Comparison of ENCODE assay signal across 2 cellular contexts in genomic region chr1:230824571-230825060, GRCh38.
TF ChIP-seq lines count a peak whose summit lies in the region.

No MANE protein-coding gene starts in this region.

TF ChIP-seq in HCT116, 20 proteins besides CTCF, POLR2A, EP300 and RAD21 (continued from another document):
- peak; percentile 75 for TF ChIP-seq TCF7L2 (IDR thresholded peaks at IDR 0.05; ENCODE audit: borderline replicate concordance, extremely low read depth, insufficient read depth, insufficient read length)

TF ChIP-seq in neural cell, 6 proteins besides CTCF, POLR2A, EP300 and RAD21 (continued from another document):
- no peak for TF ChIP-seq REST (IDR thresholded peaks at IDR 0.05; ENCODE audit: borderline replicate concordance)
- TF ChIP-seq SMC3 (conservative IDR thresholded peaks at IDR 0.05; ENCODE audit: poor library complexity) = no peak
- no peak for TF ChIP-seq TAF1 (IDR thresholded peaks at IDR 0.05; ENCODE audit: low read depth)
- TF ChIP-seq EZH2 (IDR thresholded peaks at IDR 0.05; ENCODE audit: borderline replicate concordance, insufficient read depth, low read length, poor library complexity, severe bottlenecking) = no peak
